30 cellular contexts compared by ENCODE assay signal in the genomic region with DNA sequence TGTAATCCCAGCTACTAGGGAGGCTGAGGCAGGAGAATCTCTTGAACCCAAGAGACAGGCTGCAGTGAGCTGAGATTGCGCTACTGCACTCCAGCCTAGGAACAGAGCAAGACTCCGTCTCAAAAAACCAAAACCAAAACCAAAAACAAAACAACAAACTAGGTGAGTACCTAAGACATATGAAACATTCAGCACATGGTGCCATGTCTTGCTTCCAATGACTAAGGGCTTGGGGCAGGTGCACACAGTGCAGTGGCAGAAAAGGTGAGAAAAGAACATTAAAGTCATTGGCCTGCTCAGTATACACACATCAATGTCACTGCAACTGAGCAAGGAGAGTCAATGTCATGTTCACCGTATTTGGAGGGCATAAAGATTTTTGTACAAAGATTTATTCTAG. TPM values are rescaled to one million over a fixed set of nuclear protein-coding genes. Genes with fewer than 3 reads are reported as not detected.
"Had no signal": no experiment of that assay in that cellular context is flagged by ENCODE, and none has a peak within 500 bp of the region (broad histone marks: within the 10 kb centered on the region; RNA-seq: fewer than 3 reads in every experiment).

No MANE protein-coding gene starts in this region.

- H3K4me3 Mint-ChIP-seq: activated CD8-positive, alpha-beta T cell treated with anti-CD3 and anti-CD28 coated beads for 36 hours; activated naive CD4-positive, alpha-beta T cell treated with anti-CD3 and anti-CD28 coated beads, Interleukin-2, amount 10 ng/mL, durations not matched to agents 7 days and 5 days; activated naive CD8-positive, alpha-beta T cell treated with anti-CD3 and anti-CD28 coated beads for 36 hours; activated naive CD8-positive, alpha-beta T cell treated with anti-CD3 and anti-CD28 coated beads, Interleukin-2, amount 50 U/mL, for 24 hours had no signal

- DNase-seq: activated CD4-positive, alpha-beta T cell treated with anti-CD3 and anti-CD28 coated beads for 48 hours; activated CD4-positive, alpha-beta T cell treated with anti-CD3 and anti-CD28 coated beads, Interleukin-2, amount 50 U/mL, for 1 hour; activated CD4-positive, alpha-beta T cell treated with anti-CD3 and anti-CD28 coated beads, Interleukin-2, amount 50 U/mL, for 48 hours; activated CD8-positive, alpha-beta memory T cell treated with anti-CD3 and anti-CD28 coated beads for 24 hours; activated CD8-positive, alpha-beta T cell treated with anti-CD3 and anti-CD28 coated beads for 36 hours; activated gamma-delta T cell; activated naive CD4-positive, alpha-beta T cell; activated naive CD4-positive, alpha-beta T cell treated with anti-CD3 and anti-CD28 coated beads, Interleukin-2, amount 10 ng/mL, durations not matched to agents 7 days and 5 days; activated naive CD8-positive, alpha-beta T cell treated with anti-CD3 and anti-CD28 coated beads for 36 hours; activated naive CD8-positive, alpha-beta T cell treated with anti-CD3 and anti-CD28 coated beads, Interleukin-2, amount 50 U/mL, for 24 hours; activated T-cell treated with anti-CD3 and anti-CD28 coated beads, Interleukin-2, amount 50 U/mL, for 48 hours; adrenal gland; amygdala; aorta; body of pancreas; central memory CD4-positive, alpha-beta T cell; cerebellar nuclear complex; colonic mucosa; effector CD8-positive, alpha-beta T cell; esophagus squamous epithelium; glutamatergic neuron; heart left ventricle; T-helper 2 cell had no signal

- H3K36me3 ChIP-seq: cardiac muscle cell, colonic mucosa had no signal

- H3K4me3 ChIP-seq: adrenal gland, body of pancreas, cardiac muscle cell, colonic mucosa, esophagus squamous epithelium, heart left ventricle had no signal

- H3K9me3 Mint-ChIP-seq: activated CD8-positive, alpha-beta T cell treated with anti-CD3 and anti-CD28 coated beads for 36 hours; activated naive CD4-positive, alpha-beta T cell treated with anti-CD3 and anti-CD28 coated beads, Interleukin-2, amount 10 ng/mL, durations not matched to agents 7 days and 5 days; activated naive CD8-positive, alpha-beta T cell treated with anti-CD3 and anti-CD28 coated beads, Interleukin-2, amount 50 U/mL, for 24 hours had no signal

- ATAC-seq: activated CD8-positive, alpha-beta T cell treated with anti-CD3 and anti-CD28 coated beads for 36 hours; activated naive CD8-positive, alpha-beta T cell treated with anti-CD3 and anti-CD28 coated beads, Interleukin-2, amount 50 U/mL, for 24 hours; body of pancreas; heart left ventricle had no signal

- H3K27ac ChIP-seq: adrenal gland, body of pancreas, cardiac muscle cell, colonic mucosa, epithelial cell of prostate, esophagus squamous epithelium, heart left ventricle had no signal

- FAIRE-seq: endometrium, endothelial cell of umbilical vein, frontal cortex had no signal

- H3K9me3 ChIP-seq: adrenal gland, body of pancreas, colonic mucosa, esophagus squamous epithelium, heart left ventricle had no signal

- H3K4me1 ChIP-seq: adrenal gland, body of pancreas, colonic mucosa had no signal

- H3K27ac Mint-ChIP-seq: activated CD8-positive, alpha-beta T cell treated with anti-CD3 and anti-CD28 coated beads for 36 hours; activated naive CD4-positive, alpha-beta T cell treated with anti-CD3 and anti-CD28 coated beads, Interleukin-2, amount 10 ng/mL, durations not matched to agents 7 days and 5 days; activated naive CD8-positive, alpha-beta T cell treated with anti-CD3 and anti-CD28 coated beads for 36 hours; activated naive CD8-positive, alpha-beta T cell treated with anti-CD3 and anti-CD28 coated beads, Interleukin-2, amount 50 U/mL, for 24 hours had no signal

RNA-seq across cellular contexts. Expression of gene ACTA1, which starts 4.1 kb away (rescaled TPM):
- total RNA-seq: activated CD8-positive, alpha-beta T cell treated with anti-CD3 and anti-CD28 coated beads for 36 hours; activated naive CD8-positive, alpha-beta T cell treated with anti-CD3 and anti-CD28 coated beads for 36 hours; fibroblast of lung; fibroblast of villous mesenchyme had no signal
- polyA plus RNA-seq: fibroblast of lung had no signal
